30 cellular contexts compared by ENCODE assay signal in the genomic region with DNA sequence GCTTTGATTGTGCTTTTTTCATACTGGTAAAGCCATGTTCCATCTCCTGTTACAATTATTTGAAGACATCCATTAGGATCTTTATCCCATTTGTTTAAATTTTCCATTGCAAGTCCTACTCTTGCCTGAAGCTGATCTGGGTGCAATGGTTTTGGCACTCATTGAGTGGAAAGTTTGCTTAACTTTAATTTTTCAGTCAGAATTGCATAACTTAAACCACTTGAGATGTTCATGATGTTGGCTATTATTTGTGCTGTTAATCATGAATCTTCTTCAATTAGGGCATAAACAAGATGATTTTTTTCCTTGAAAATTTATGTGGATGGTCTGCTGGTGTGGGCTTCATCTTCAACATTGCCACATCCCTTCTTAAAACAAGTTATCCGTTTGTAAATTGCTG.
"Had no signal": no experiment of that assay in that cellular context is flagged by ENCODE, and none has a peak within 500 bp of the region (broad histone marks: within the 10 kb centered on the region; RNA-seq: fewer than 3 reads in every experiment).

No MANE protein-coding gene starts in this region.

- H3K4me1 Mint-ChIP-seq: naive thymus-derived CD8-positive, alpha-beta T cell; neural crest cell; stimulated activated memory B cell treated with anti-CD40 and anti-IgM and Interleukin-4, amounts not matched to agents 10 μg/mL and 1 μg/mL and 100 μg/mL, for 72 hours; stimulated activated naive CD8-positive, alpha-beta T cell treated with anti-CD3 and anti-CD28 coated beads, Interleukin-15, amount 100 ng/mL, for 72 hours had no signal

- ATAC-seq: naive thymus-derived CD8-positive, alpha-beta T cell; natural killer cell treated with Interleukin-12 subunit alpha and Interleukin-12 subunit beta and Interleukin-15 and Interleukin-18, amount 100 ng/mL, for 72 hours; pancreas; right cardiac atrium; right lobe of liver; stimulated activated memory B cell treated with anti-CD40 and anti-IgM and Interleukin-4, amounts not matched to agents 10 μg/mL and 1 μg/mL and 100 μg/mL, for 72 hours; stimulated activated naive CD8-positive, alpha-beta T cell treated with anti-CD3 and anti-CD28 coated beads, Interleukin-15, amount 100 ng/mL, for 72 hours; stimulated activated naive CD8-positive, alpha-beta T cell treated with anti-CD3 and anti-CD28 coated beads, Interleukin-15, Interleukin-2, amounts not matched to agents 100 U/mL and 50 U/mL, for 24 hours had no signal

- H3K9me3 ChIP-seq: neutrophil, pancreas, prostate gland, right lobe of liver, spleen, suprapubic skin, testis, tibial nerve, upper lobe of left lung, vagina had no signal

- H3K27me3 Mint-ChIP-seq: natural killer cell treated with Interleukin-12 subunit alpha and Interleukin-12 subunit beta and Interleukin-15 and Interleukin-18, amount 100 ng/mL, for 72 hours; stimulated activated memory B cell treated with anti-CD40 and anti-IgM and Interleukin-4, amounts not matched to agents 10 μg/mL and 1 μg/mL and 100 μg/mL, for 72 hours had no signal

- H3K4me1 ChIP-seq: pancreas, prostate gland, right lobe of liver, spleen, upper lobe of left lung had no signal

- H3K27me3 ChIP-seq: neutrophil, pancreas, right lobe of liver, spleen, suprapubic skin, testis, tibial nerve, upper lobe of left lung, vagina had no signal

- H3K4me3 Mint-ChIP-seq: naive thymus-derived CD8-positive, alpha-beta T cell; natural killer cell treated with Interleukin-12 subunit alpha and Interleukin-12 subunit beta and Interleukin-15 and Interleukin-18, amount 100 ng/mL, for 72 hours; nephron progenitor cell; neural crest cell; stimulated activated memory B cell treated with anti-CD40 and anti-IgM and Interleukin-4, amounts not matched to agents 10 μg/mL and 1 μg/mL and 100 μg/mL, for 72 hours; stimulated activated naive CD8-positive, alpha-beta T cell treated with anti-CD3 and anti-CD28 coated beads, Interleukin-15, amount 100 ng/mL, for 72 hours had no signal

- H3K27ac ChIP-seq: neutrophil, pancreas, prostate gland, right lobe of liver, skin epidermis, spleen, suprapubic skin, testis, tibial nerve, upper lobe of left lung, vagina had no signal

- H3K27ac Mint-ChIP-seq: naive thymus-derived CD8-positive, alpha-beta T cell; natural killer cell treated with Interleukin-12 subunit alpha and Interleukin-12 subunit beta and Interleukin-15 and Interleukin-18, amount 100 ng/mL, for 72 hours; nephron progenitor cell; stimulated activated memory B cell treated with anti-CD40 and anti-IgM and Interleukin-4, amounts not matched to agents 10 μg/mL and 1 μg/mL and 100 μg/mL, for 72 hours; stimulated activated naive CD8-positive, alpha-beta T cell treated with anti-CD3 and anti-CD28 coated beads, Interleukin-15, amount 100 ng/mL, for 72 hours had no signal

- H3K9me3 Mint-ChIP-seq: stimulated activated memory B cell treated with anti-CD40 and anti-IgM and Interleukin-4, amounts not matched to agents 10 μg/mL and 1 μg/mL and 100 μg/mL, for 72 hours; stimulated activated naive CD8-positive, alpha-beta T cell treated with anti-CD3 and anti-CD28 coated beads, Interleukin-15, amount 100 ng/mL, for 72 hours had no signal

- H3K36me3 ChIP-seq: neutrophil, pancreas, prostate gland, right lobe of liver, spleen, suprapubic skin, tibial nerve, upper lobe of left lung, vagina had no signal

- H3K36me3 Mint-ChIP-seq: natural killer cell treated with Interleukin-12 subunit alpha and Interleukin-12 subunit beta and Interleukin-15 and Interleukin-18, amount 100 ng/mL, for 72 hours; stimulated activated memory B cell treated with anti-CD40 and anti-IgM and Interleukin-4, amounts not matched to agents 10 μg/mL and 1 μg/mL and 100 μg/mL, for 72 hours had no signal

- H3K4me3 ChIP-seq: pancreas, prostate gland, right lobe of liver, skin epidermis, smooth muscle cell, spleen, suprapubic skin, testis, tibial nerve, upper lobe of left lung, vagina had no signal

- DNase-seq: naive thymus-derived CD8-positive, alpha-beta T cell; nephron progenitor cell; nucleus accumbens; pancreas; retina; right cardiac atrium; right lobe of liver; spleen; stimulated activated CD4-positive, alpha-beta T cell treated with anti-CD3 and anti-CD28 coated beads, Interleukin-12 subunit alpha, Interleukin-12 subunit beta, amount 100 ng/mL, for 4 hours; stimulated activated CD4-positive, alpha-beta T cell treated with anti-CD3 and anti-CD28 coated beads, Interleukin-1b, Interleukin-23, amount 100 ng/mL, for 48 hours; stimulated activated CD4-positive, alpha-beta T cell treated with anti-CD3 and anti-CD28 coated beads, Interleukin-4, amount 100 ng/mL, for 1 hour; stimulated activated CD4-positive, alpha-beta T cell treated with anti-CD3 and anti-CD28 coated beads, Interleukin-4, amount 100 ng/mL, for 4 hours; stimulated activated CD8-positive, alpha-beta memory T cell treated with anti-CD3 and anti-CD28 coated beads, Interleukin-4, amount 100 ng/mL, for 48 hours; stimulated activated naive CD4-positive, alpha-beta T cell; stimulated activated naive CD8-positive, alpha-beta T cell treated with anti-CD3 and anti-CD28 coated beads, Interleukin-15, amount 100 ng/mL, for 72 hours; stimulated activated naive CD8-positive, alpha-beta T cell treated with anti-CD3 and anti-CD28 coated beads, Interleukin-15, Interleukin-2, amounts not matched to agents 100 U/mL and 50 U/mL, for 24 hours; substantia nigra; trophoblast cell; upper lobe of left lung had no signal
